Comparison of ENCODE assay signal across 15 cellular contexts in genomic region chr2:170277943-170278342, GRCh38.
"Had no signal": no experiment of that assay in that cellular context is flagged by ENCODE, and none has a peak within 500 bp of the region (broad histone marks: within the 10 kb centered on the region; RNA-seq: fewer than 3 reads in every experiment).

No MANE protein-coding gene starts in this region.

- DNase-seq: activated CD4-positive, alpha-beta memory T cell treated with anti-CD3 and anti-CD28 coated beads for 36 hours; activated CD4-positive, alpha-beta T cell treated with anti-CD3 and anti-CD28 coated beads for 1 hour; activated gamma-delta T cell treated with Interleukin-2 at 50 U/mL for 16 hours; activated naive CD8-positive, alpha-beta T cell treated with anti-CD3 and anti-CD28 coated beads, Interleukin-2, amount 10 ng/mL, durations not matched to agents 7 days and 5 days; activated T-cell treated with anti-CD3 and anti-CD28 coated beads, Interleukin-2, amount 50 U/mL, for 4 hours; anterior cingulate cortex; foreskin keratinocyte; left colon; naive thymus-derived CD4-positive, alpha-beta T cell; spleen; stimulated activated naive CD4-positive, alpha-beta T cell treated with Interleukin-2 at 50 U/mL for 16 hours; trophoblast cell had no signal

- H3K27ac ChIP-seq: breast epithelium, foreskin keratinocyte, spleen had no signal

- H3K27me3 ChIP-seq: breast epithelium, spleen had no signal

- FAIRE-seq: endothelial cell of umbilical vein had no signal

- ATAC-seq: activated T-cell treated with anti-CD3 and anti-CD28 coated beads, Interleukin-2, amount 50 U/mL, for 4 hours; foreskin keratinocyte; left colon; naive thymus-derived CD4-positive, alpha-beta T cell; sciatic nerve had no signal

- H3K9me3 ChIP-seq: breast epithelium, spleen had no signal

- H3K4me1 ChIP-seq: breast epithelium, foreskin keratinocyte, spleen had no signal

- H3K36me3 ChIP-seq: breast epithelium, spleen had no signal

- H3K4me3 ChIP-seq: breast epithelium, spleen had no signal
